In genomic region chr9:108813951-108814601, GRCh38 we compare ENCODE assay signal across 8 cellular contexts. TPM values are rescaled to one million over a fixed set of nuclear protein-coding genes. Genes with fewer than 3 reads are reported as not detected.
DNase-seq lines count a peak whose midpoint lies in the region; ATAC-seq and TF ChIP-seq lines count a peak whose summit lies in the region.

No MANE protein-coding gene starts in this region.

- ATAC-seq in WTC11, result peak; percentile 39; the same call in 1 of the 2 replicates
- no peak for ATAC-seq in GM21737 (IDR thresholded peaks at IDR 0.05; ENCODE audit: unreplicated experiment)
- no peak for ATAC-seq in HG02973 (IDR thresholded peaks at IDR 0.05; ENCODE audit: unreplicated experiment)
- no peak for ATAC-seq in HG02642 (IDR thresholded peaks at IDR 0.05; ENCODE audit: poor library complexity, unreplicated experiment)

- H3K36me3 Mint-ChIP-seq in WTC11, result no peaks in the 10 kb centered on the region

- 0 out of 2 replicates have a peak, but pooled peaks cover 4% of the 10 kb centered on the region for H3K9me3 Mint-ChIP-seq in WTC11

- H3K27me3 Mint-ChIP-seq in WTC11 (ENCODE audit: low read depth), result no peaks in the 10 kb centered on the region; the same call in 1 of the 2 replicates

- CTCF ChIA-PET in WTC11 (lab: Charles Lee), result interaction anchor here (1.0 kb wide), 1 partner anchor 1349 kb away, joined by 3 read pairs; no protein-coding TSS in a partner anchor

- POLR2A ChIA-PET in WTC11 (lab: Charles Lee), result no interaction called here

- H3K27ac Mint-ChIP-seq in WTC11, result no peak overlapping the region

- H3K4me1 Mint-ChIP-seq in WTC11, result peaks cover 9% of the 10 kb centered on the region

- TF ChIP-seq CTCF in WTC11 (IDR thresholded peaks at IDR 0.05), result no peak

- DNase-seq in COLO829 (ENCODE audit: low spot score) (peak; percentile 97), LoVo (ENCODE audit: low spot score) (peak; percentile 76), WTC11 (ENCODE audit: low spot score) (no peak), iris pigment epithelial cell (ENCODE audit: low read depth) (peak; percentile 70), T-helper 1 cell (no peak)

- no peak overlapping the region for H3K4me3 Mint-ChIP-seq in WTC11

TF ChIP-seq in WTC11, 78 proteins besides CTCF, POLR2A, EP300 and RAD21:
- no peak for TF ChIP-seq ETV6 (CRISPR knock-in tag; IDR thresholded peaks at IDR 0.05)
- TF ChIP-seq ZNF263 (CRISPR knock-in tag; IDR thresholded peaks at IDR 0.05; ENCODE audit: low read depth), result no peak
- no peak for TF ChIP-seq ZNF121 (CRISPR knock-in tag; IDR thresholded peaks at IDR 0.05)
- TF ChIP-seq HMGXB4 (CRISPR knock-in tag; IDR thresholded peaks at IDR 0.05), result no peak
- no peak for TF ChIP-seq RORB (CRISPR knock-in tag; IDR thresholded peaks at IDR 0.05)
- TF ChIP-seq MXD4 (CRISPR knock-in tag; IDR thresholded peaks at IDR 0.05; ENCODE audit: borderline replicate concordance), result no peak
- TF ChIP-seq ATF1 (CRISPR knock-in tag; IDR thresholded peaks at IDR 0.05), result no peak
- TF ChIP-seq E2F5 (CRISPR knock-in tag; IDR thresholded peaks at IDR 0.05), result no peak
- TF ChIP-seq JUN (CRISPR knock-in tag; IDR thresholded peaks at IDR 0.05), result no peak
- no peak for TF ChIP-seq ZNF281 (CRISPR knock-in tag; IDR thresholded peaks at IDR 0.05)
- TF ChIP-seq E2F1 (CRISPR knock-in tag; IDR thresholded peaks at IDR 0.05), result no peak
- TF ChIP-seq ZSCAN18 (CRISPR knock-in tag; IDR thresholded peaks at IDR 0.05), result no peak

RNA-seq across cellular contexts. Expression of gene ACTL7B, which starts 41.7 kb away (rescaled TPM):
- total RNA-seq in WTC11 (2021), result not detected in 3 replicates

RNA-seq across cellular contexts. Expression of gene ACTL7A, which starts 48.0 kb away (rescaled TPM):
- total RNA-seq in WTC11 (2021), result not detected in 3 replicates

Comparison
In these comparisons a context has a peak if more than half of its experiments do, and no peak if none do; other contexts are left out.
1. DNase-seq: peak in COLO829 (single experiment), LoVo (single experiment) and iris pigment epithelial cell (single experiment); none in WTC11 (single experiment) and T-helper 1 cell (0 of 5).